8 cellular contexts compared by ENCODE assay signal in genomic region chrX:16712825-16713155, GRCh38. TPM values are rescaled to one million over a fixed set of nuclear protein-coding genes. Genes with fewer than 3 reads are reported as not detected.
DNase-seq lines count a peak whose midpoint lies in the region; ATAC-seq, FAIRE-seq and TF ChIP-seq lines count a peak whose summit lies in the region.

No MANE protein-coding gene starts in this region.

- WGBS in adrenal gland, 4 donors = 26 to 36% (median 33%) methylated on average over 8 to 10 of the region's 10 CpGs; no CpG with 5 or more reads in 1 of the 4 donors

- no peaks in the 10 kb centered on the region for H3K27me3 ChIP-seq in adrenal gland

- no peak for FAIRE-seq in kidney (lab: Jason Lieb, UNC)

- H3K9me3 ChIP-seq in adrenal gland (replicated peaks in 1 of 3) (no peaks in the 10 kb centered on the region), kidney (ENCODE audit: control insufficient read depth in 1 of 2, low read length in 2 of 2) (no peaks in the 10 kb centered on the region)

- no peak for TF ChIP-seq POLR2A in adrenal gland (IDR thresholded peaks at IDR 0.05)

- H3K4me1 ChIP-seq in adrenal gland (replicated peaks in 1 of 2) (no peaks in the 10 kb centered on the region), kidney (ENCODE audit: control insufficient read depth in 1 of 2, insufficient read depth in 1 of 2, low read depth in 1 of 2, low read length in 2 of 2) (no peaks in the 10 kb centered on the region)

- H3K9me3 Mint-ChIP-seq in activated T-cell treated with anti-CD3 and anti-CD28 coated beads, Interleukin-2, amount 50 U/mL, for 4 hours = no peaks in the 10 kb centered on the region

- TF ChIP-seq CTCF in adrenal gland (IDR thresholded peaks at IDR 0.05) = no peak
- no peak for TF ChIP-seq CTCF in kidney (IDR thresholded peaks at IDR 0.05; ENCODE audit: borderline replicate concordance, extremely low read depth, insufficient read depth)

- H3K36me3 Mint-ChIP-seq in activated T-cell treated with anti-CD3 and anti-CD28 coated beads, Interleukin-2, amount 50 U/mL, for 4 hours (ENCODE audit: insufficient read depth) = peaks cover 1% of the 10 kb centered on the region

- intact Hi-C loops in adrenal gland (cut with DNase I) = no loop called here
- intact Hi-C loops in kidney (cut with DNase I) = no loop called here

- no peaks in the 10 kb centered on the region for H3K27me3 Mint-ChIP-seq in activated T-cell treated with anti-CD3 and anti-CD28 coated beads, Interleukin-2, amount 50 U/mL, for 4 hours (ENCODE audit: low read depth)

- H3K9ac ChIP-seq in kidney (ENCODE audit: low read length in 2 of 2) = peak overlapping the region; percentile 32 to 51

- H3K4me1 Mint-ChIP-seq in activated T-cell treated with anti-CD3 and anti-CD28 coated beads, Interleukin-2, amount 50 U/mL, for 4 hours (ENCODE audit: low read depth) = peaks cover 7% of the 10 kb centered on the region

- peak overlapping the region; percentile 82 for H3K4me3 Mint-ChIP-seq in activated T-cell treated with anti-CD3 and anti-CD28 coated beads, Interleukin-2, amount 50 U/mL, for 4 hours

- DNase-seq in activated T-cell treated with anti-CD3 and anti-CD28 coated beads, Interleukin-2, amount 50 U/mL, for 4 hours = no peak
- DNase-seq in activated T-cell treated with anti-CD3 and anti-CD28 coated beads for 4 hours (no peak), adrenal gland (no peak), kidney (no peak), superior temporal gyrus (ENCODE audit: extremely low spot score) (peak; percentile 10), dermis blood vessel endothelial cell (no peak)
- DNase-seq in central memory CD4-positive, alpha-beta T cell = no peak

- peak overlapping the region in 4 of 5 donors; percentile 70 to 87 (median 82) for H3K27ac ChIP-seq in adrenal gland
- H3K27ac ChIP-seq in kidney (ENCODE audit: low read depth in 2 of 2, low read length in 2 of 2) = peak overlapping the region in 1 of 2 donors; percentile 51

- peak in 1 of 2 donors; percentile 27 for ATAC-seq in activated T-cell treated with anti-CD3 and anti-CD28 coated beads, Interleukin-2, amount 50 U/mL, for 4 hours
- peak; percentile 22 for ATAC-seq in HG03103 (IDR thresholded peaks at IDR 0.05; ENCODE audit: low read depth, unreplicated experiment)

- H3K4me3 ChIP-seq in adrenal gland (peak overlapping the region in 2 of 4 donors; percentile 68 to 69), kidney (ENCODE audit: low read length in 2 of 2) (peak overlapping the region; percentile 76 to 82)

- H3K36me3 ChIP-seq in adrenal gland (replicated peaks in 1 of 2) = no peaks in the 10 kb centered on the region
- H3K36me3 ChIP-seq in kidney (ENCODE audit: control insufficient read depth in 1 of 2, insufficient read depth in 2 of 2, low read length in 2 of 2) = no peaks in the 10 kb centered on the region

RNA-seq across cellular contexts. Expression of gene CTPS2, which starts 0.3 kb away (rescaled TPM):
- 1 to 10 TPM; 1.2 to 2.6 (median 1.5) TPM for total RNA-seq in activated T-cell treated with anti-CD3 and anti-CD28 coated beads, Interleukin-2, amount 50 U/mL, for 4 hours
- total RNA-seq in adrenal gland (10 to 100 TPM in 7 of 8 donors, 1 to 10 TPM in 1; 8.1 to 27.3 (median 16.9) TPM), kidney (13.7 TPM), dermis blood vessel endothelial cell (16.5 and 20.8 TPM in 2 replicates)
- polyA plus RNA-seq in adrenal gland (10 to 100 TPM; 10.9 to 35.8 (median 20.1) TPM), kidney (ENCODE audit: insufficient read depth, low read depth, low replicate concordance) (5.9 TPM)

RNA-seq across cellular contexts. Expression of gene SYAP1, which starts 6.6 kb away (rescaled TPM):
- total RNA-seq in activated T-cell treated with anti-CD3 and anti-CD28 coated beads, Interleukin-2, amount 50 U/mL, for 4 hours = 10 to 100 TPM; 16.7 to 28.6 (median 19.3) TPM
- 100 to 1,000 TPM in 1 of 8 donors, 10 to 100 TPM in 7; 30.5 to 106 (median 43.6) TPM for total RNA-seq in adrenal gland
- polyA plus RNA-seq in adrenal gland = 10 to 100 TPM; 15.8 to 87.7 (median 20.0) TPM
- 40.3 TPM for total RNA-seq in kidney
- polyA plus RNA-seq in kidney (ENCODE audit: insufficient read depth, low read depth, low replicate concordance) = 16.6 TPM
- total RNA-seq in dermis blood vessel endothelial cell = 26.8 and 30.1 TPM in 2 replicates
